ENCODE assay signal across 8 cellular contexts in genomic region chr11:76318744-76319384, GRCh38.
DNase-seq lines count a peak whose midpoint lies in the region; ATAC-seq, FAIRE-seq and TF ChIP-seq lines count a peak whose summit lies in the region.

No MANE protein-coding gene starts in this region.

- DNase-seq in DMS53 treated with DMSO at 0.1 percent for 48 hours (lab: John Stamatoyannopoulos, UW; ENCODE audit: unreplicated experiment): peak; percentile 95
- DNase-seq in NCI-H226: peak; percentile 40
- DNase-seq in WTC11 (ENCODE audit: low spot score): peak; percentile 94
- DNase-seq in mammary epithelial cell: peak; percentile 46
- DNase-seq in keratinocyte (ENCODE audit: low read depth, low spot score): peak; percentile 38
- peak; percentile 78 to 85 for DNase-seq in stimulated activated CD4-positive, alpha-beta T cell treated with anti-CD3 and anti-CD28 coated beads, Interleukin-1b, Interleukin-23, amount 100 ng/mL, for 4 hours (ENCODE audit: low read depth in 2 of 2)

- no peak overlapping the region for H3K27ac Mint-ChIP-seq in WTC11

- peaks cover 41% of the 10 kb centered on the region for H3K27me3 Mint-ChIP-seq in WTC11 (ENCODE audit: low read depth)

- CTCF ChIA-PET in WTC11 (lab: Charles Lee) (interaction anchor here (0.6 to 8.7 kb wide), 36 partner anchors 10 to 422 kb away, joined by 3 to 219 read pairs (median 4); partner anchors contain the start of gene WNT11), mammary epithelial cell (lab: Charles Lee; ENCODE audit: low non-redundant PET) (interaction anchor here (0.6 to 1.0 kb wide), 3 partner anchors 111 to 422 kb away, joined by 3 to 9 read pairs (median 5); no protein-coding TSS in a partner anchor)

- in situ Hi-C loops in mammary epithelial cell (cut with MboI; ENCODE audit: low sequenced_read_pairs in 2 of 2): loop anchor here (5.0 to 10.0 kb wide), 3 partner anchors 104 to 424 kb away; no protein-coding TSS in a partner anchor

- H3K27me3 ChIP-seq in mammary epithelial cell (ENCODE audit: insufficient read depth, low read length) (no peaks in the 10 kb centered on the region), keratinocyte (ENCODE audit: control insufficient read depth, extremely low read depth, insufficient read depth, low read length) (peaks cover 12% of the 10 kb centered on the region)

- H3K4me2 ChIP-seq in mammary epithelial cell (ENCODE audit: insufficient read depth, low read depth, low read length) (no peak overlapping the region), keratinocyte (ENCODE audit: control insufficient read depth, extremely low read depth, insufficient read depth, low read depth, low read length) (no peak overlapping the region)

- H3K4me1 Mint-ChIP-seq in WTC11: peaks cover 24% of the 10 kb centered on the region

- no peak overlapping the region for H3K4me3 Mint-ChIP-seq in WTC11

- no TSS peak for BruUV-seq in mammary epithelial cell (replicated peaks; lab: Mats Ljungman, UMichigan)

- ATAC-seq in HG02678 (IDR thresholded peaks at IDR 0.05; ENCODE audit: unreplicated experiment): peak; percentile 77
- ATAC-seq in WTC11: peak; percentile 88
- ATAC-seq in HG02852 (IDR thresholded peaks at IDR 0.05; ENCODE audit: unreplicated experiment): no peak

- H3K4me3 ChIP-seq in mammary epithelial cell (replicated peaks in 1 of 3; ENCODE audit: insufficient read depth in 1 of 3, low read depth in 2 of 3, low read length in 3 of 3) (no peak overlapping the region), keratinocyte (ENCODE audit: control insufficient read depth in 2 of 3, extremely low read depth in 1 of 3, insufficient read depth in 2 of 3, low read depth in 1 of 3, low read length in 3 of 3) (no peak overlapping the region)

- H3K36me3 ChIP-seq in mammary epithelial cell (ENCODE audit: insufficient read depth, low read length) (no peaks in the 10 kb centered on the region), keratinocyte (ENCODE audit: control insufficient read depth in 2 of 2, extremely low read depth in 1 of 2, insufficient read depth in 2 of 2, low read length in 2 of 2) (no peaks in the 10 kb centered on the region)

- H3K9ac ChIP-seq in mammary epithelial cell (ENCODE audit: insufficient read depth, low read length): no peak overlapping the region
- H3K9ac ChIP-seq in keratinocyte (ENCODE audit: control insufficient read depth, extremely low read depth, insufficient read depth, low read length): no peak overlapping the region

- no peaks in the 10 kb centered on the region for H3K9me1 ChIP-seq in keratinocyte (ENCODE audit: control insufficient read depth, extremely low read depth, insufficient read depth, low read length)

- H4K20me1 ChIP-seq in mammary epithelial cell (ENCODE audit: insufficient read depth, low read length): no peaks in the 10 kb centered on the region
- H4K20me1 ChIP-seq in keratinocyte (ENCODE audit: control insufficient read depth, extremely low read depth, insufficient read depth, low read length): no peaks in the 10 kb centered on the region

- WGBS in mammary epithelial cell (ENCODE audit: low coverage, missing lambda C conversion rate): 14% methylated on average over 7 of the region's 7 CpGs

- H3K27ac ChIP-seq in mammary epithelial cell (ENCODE audit: insufficient read depth, low read depth, low read length) (no peak overlapping the region), keratinocyte (ENCODE audit: control insufficient read depth, insufficient read depth, low read length) (no peak overlapping the region)

- FAIRE-seq in keratinocyte (lab: Jason Lieb, UNC): no peak

- H3K4me1 ChIP-seq in mammary epithelial cell (ENCODE audit: insufficient read depth, low read length) (peaks cover 17% of the 10 kb centered on the region), keratinocyte (ENCODE audit: control insufficient read depth, extremely low read depth, insufficient read depth, low read length) (peaks cover 18% of the 10 kb centered on the region)

- TF ChIP-seq CTCF in WTC11 (IDR thresholded peaks at IDR 0.05) (peak; percentile 93), mammary epithelial cell (conservative IDR thresholded peaks at IDR 0.05 in 1 of 2, IDR thresholded peaks at IDR 0.05 in 1 of 2; ENCODE audit: extremely low read depth in 1 of 2, insufficient read depth in 1 of 2, low read depth in 1 of 2, low read length in 2 of 2) (peak; percentile 84 to 97), keratinocyte (optimal IDR thresholded peaks at IDR 0.05 in 1 of 3, IDR thresholded peaks at IDR 0.05 in 1 of 3, conservative IDR thresholded peaks at IDR 0.05 in 1 of 3; ENCODE audit: extremely low read depth in 1 of 3, insufficient read depth in 2 of 3, low read length in 3 of 3) (peak; percentile 89 to 95 (median 94))

- POLR2A ChIA-PET in WTC11 (lab: Charles Lee): no interaction called here

- dilution Hi-C loops in mammary epithelial cell (cut with HindIII; ENCODE audit: low sequenced_read_pairs): no loop called here
- dilution Hi-C loops in keratinocyte (cut with MboI; ENCODE audit: extremely low pct_ligation_motif_present, low sequenced_read_pairs): no loop called here

- H3K9me3 Mint-ChIP-seq in WTC11: no peaks in the 10 kb centered on the region

- H2AFZ ChIP-seq in mammary epithelial cell (ENCODE audit: low read depth, low read length) (no peak overlapping the region), keratinocyte (ENCODE audit: control insufficient read depth, low read length) (no peak overlapping the region)

- intact Hi-C loops in mammary epithelial cell (cut with micrococcal nuclease): loop anchor here (1.0 to 5.0 kb wide), 9 partner anchors 112 to 772 kb away; no protein-coding TSS in a partner anchor

- no peaks in the 10 kb centered on the region for H3K36me3 Mint-ChIP-seq in WTC11

- no peaks in the 10 kb centered on the region for H3K79me2 ChIP-seq in mammary epithelial cell (ENCODE audit: insufficient read depth, low read length)
- no peaks in the 10 kb centered on the region for H3K79me2 ChIP-seq in keratinocyte (ENCODE audit: control insufficient read depth, insufficient read depth, low read length)

- no peaks in the 10 kb centered on the region for H3K9me3 ChIP-seq in mammary epithelial cell (replicated peaks; ENCODE audit: insufficient read depth, low read length)
- no peaks in the 10 kb centered on the region for H3K9me3 ChIP-seq in keratinocyte (ENCODE audit: control insufficient read depth, low read depth, low read length)

TF ChIP-seq in WTC11, 78 proteins besides CTCF, POLR2A, EP300 and RAD21:
- TF ChIP-seq ATF6 (CRISPR knock-in tag; IDR thresholded peaks at IDR 0.05) (no peak), ZNF121 (CRISPR knock-in tag; IDR thresholded peaks at IDR 0.05) (peak; percentile 96)

Comparison
In these comparisons a context has a peak if more than half of its experiments do, and no peak if none do; other contexts are left out.
1. DNase-seq: peak in every context shown above with its lines; median percentile 95 in DMS53 treated with DMSO at 0.1 percent for 48 hours; 94 in WTC11; 82 in stimulated activated CD4-positive, alpha-beta T cell treated with anti-CD3 and anti-CD28 coated beads, Interleukin-1b, Interleukin-23, amount 100 ng/mL, for 4 hours; 46 in mammary epithelial cell; 40 in NCI-H226; 38 in keratinocyte.